8 cellular contexts compared by ENCODE assay signal in the genomic region with DNA sequence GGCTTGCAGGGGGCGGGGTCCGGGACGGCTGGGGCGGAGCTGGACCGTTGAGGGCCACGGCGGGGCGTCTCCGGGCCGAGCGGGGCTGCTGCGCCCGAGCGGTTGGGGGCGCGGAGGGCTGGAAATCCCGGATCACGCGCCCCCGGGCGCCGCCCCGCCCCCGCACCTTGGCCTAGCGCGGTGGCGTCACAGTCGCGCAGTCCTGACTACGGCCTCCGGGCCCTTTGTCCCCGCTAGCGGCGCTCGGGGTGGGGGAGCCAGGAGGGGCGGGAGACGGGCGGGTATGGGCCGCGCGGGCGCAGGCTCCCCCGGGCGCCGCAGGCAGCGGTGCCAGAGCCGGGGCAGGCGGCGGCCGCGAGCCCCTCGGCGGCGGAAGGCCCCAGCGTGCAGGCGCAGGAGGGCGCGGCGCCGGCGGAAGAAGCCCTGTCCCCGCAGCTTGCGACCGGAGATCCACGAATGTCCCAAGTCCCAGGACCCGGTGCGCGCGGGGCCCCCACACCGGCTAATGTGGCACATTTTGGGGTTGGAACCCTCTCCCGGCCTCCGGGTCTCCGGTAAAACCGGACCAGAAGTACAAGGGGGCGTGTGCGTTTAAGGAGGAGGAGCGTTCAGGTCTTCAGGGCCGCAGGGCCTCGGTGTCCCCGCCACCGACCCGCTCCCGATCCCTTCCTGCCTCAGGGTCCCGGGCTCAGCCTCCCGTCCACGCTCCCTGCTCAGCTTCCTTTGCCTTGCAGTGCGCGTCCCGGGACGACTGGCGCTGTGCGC. TPM values are rescaled to one million over a fixed set of nuclear protein-coding genes. Genes with fewer than 3 reads are reported as not detected.
DNase-seq lines count a peak whose midpoint lies in the region; ATAC-seq and TF ChIP-seq lines count a peak whose summit lies in the region.

No MANE protein-coding gene starts in this region.

- ATAC-seq in Right ventricle myocardium inferior (peak; percentile 38), HG03097 (IDR thresholded peaks at IDR 0.05; ENCODE audit: low FRiP score, unreplicated experiment) (peak; percentile 15)

- TF ChIP-seq CTCF in epithelial cell of esophagus (IDR thresholded peaks at IDR 0.05; ENCODE audit: insufficient read depth, low read depth, low read length, missing control alignments): no peak

- DNase-seq in Right ventricle myocardium inferior (ENCODE audit: missing footprints) (peak; percentile 83), cardiac septum (ENCODE audit: low spot score) (no peak), NCI-H69 (lab: John Stamatoyannopoulos, UW) (peak; percentile 90), activated T-cell treated with anti-CD3 and anti-CD28 coated beads for 48 hours (ENCODE audit: low read depth) (peak; percentile 73), epithelial cell of esophagus (ENCODE audit: low read depth) (peak; percentile 74), midbrain (lab: John Stamatoyannopoulos, UW) (peak; percentile 80)
- DNase-seq in stimulated activated CD8-positive, alpha-beta memory T cell treated with anti-CD3 and anti-CD28 coated beads, Interleukin-4, amount 100 ng/mL, for 48 hours: peak; percentile 82

- H3K4me3 ChIP-seq in epithelial cell of esophagus (ENCODE audit: low read length): peak overlapping the region; percentile 57

- intact Hi-C loops in Right ventricle myocardium inferior (cut with DNase I) (loop anchor here (5.0 kb wide), 1 partner anchor 307 kb away; the partner anchor contains the start of gene PTBP1), cardiac septum (cut with DNase I) (no loop called here)

RNA-seq across cellular contexts. Expression of gene GPX4, which starts 0.8 kb away (rescaled TPM):
- total RNA-seq in Right ventricle myocardium inferior (361 TPM), cardiac septum (243 TPM)

RNA-seq across cellular contexts. Expression of gene POLR2E, which starts 9.5 kb away (rescaled TPM):
- 142 TPM for total RNA-seq in Right ventricle myocardium inferior
- 125 TPM for total RNA-seq in cardiac septum

RNA-seq across cellular contexts. Expression of gene ARHGAP45, which starts 37.7 kb away (rescaled TPM):
- 6.6 TPM for total RNA-seq in Right ventricle myocardium inferior
- total RNA-seq in cardiac septum: 3.7 TPM
